In the genomic region with DNA sequence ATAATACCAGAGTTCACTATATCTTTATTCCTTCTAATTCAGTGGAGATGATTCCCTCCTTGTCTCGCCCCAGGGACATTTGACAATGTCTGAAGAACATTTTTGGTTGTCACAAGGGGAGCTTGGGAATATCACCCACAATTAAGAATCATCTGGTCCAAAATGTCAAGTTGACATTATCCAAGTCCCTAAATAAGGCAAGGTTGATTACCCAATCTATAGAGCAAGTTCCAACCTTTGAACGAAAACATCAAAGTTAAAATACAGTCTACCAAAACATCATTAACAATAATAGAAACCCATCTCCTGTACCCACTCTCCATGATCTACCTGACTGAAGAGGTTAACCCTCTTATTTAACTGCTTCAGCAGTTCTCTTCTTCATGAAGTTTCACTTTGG, we compare ENCODE assay signal across 28 cellular contexts.
"Had no signal": no experiment of that assay in that cellular context is flagged by ENCODE, and none has a peak within 500 bp of the region (broad histone marks: within the 10 kb centered on the region; RNA-seq: fewer than 3 reads in every experiment).

No MANE protein-coding gene starts in this region.

- H2AFZ ChIP-seq: neural progenitor cell, parathyroid adenoma had no signal

- H3K27me3 Mint-ChIP-seq: progenitor cell of endocrine pancreas; stimulated activated naive B cell treated with anti-CD40 and anti-IgM and Interleukin-4, amounts not matched to agents 10 μg/mL and 1 μg/mL and 100 μg/mL, for 72 hours; stimulated activated naive CD8-positive, alpha-beta T cell treated with anti-CD3 and anti-CD28 coated beads, Interleukin-15, Interleukin-2, amounts not matched to agents 100 ng/mL and 50 ng/mL, for 24 hours had no signal

- H3K4me3 ChIP-seq: neural progenitor cell, ovary, psoas muscle, right lobe of liver, sigmoid colon, stomach, thoracic aorta, thyroid gland, tibial nerve, upper lobe of left lung, vagina had no signal

- H3K4me1 ChIP-seq: neural progenitor cell, parathyroid adenoma, psoas muscle, right lobe of liver, upper lobe of left lung had no signal

- H3K4me2 ChIP-seq: neural progenitor cell had no signal

- H3K4me3 Mint-ChIP-seq: nephron; neural progenitor cell; stimulated activated effector memory CD8-positive, alpha-beta T cell treated with anti-CD3 and anti-CD28 coated beads, Interleukin-12 subunit alpha, Interleukin-12 subunit beta, amount 100 ng/mL, for 72 hours; stimulated activated naive B cell treated with anti-CD40 and anti-IgM and Interleukin-4, amounts not matched to agents 10 μg/mL and 1 μg/mL and 100 μg/mL, for 72 hours; stimulated activated naive CD8-positive, alpha-beta T cell treated with anti-CD3 and anti-CD28 coated beads, Interleukin-15, Interleukin-2, amounts not matched to agents 100 ng/mL and 50 ng/mL, for 24 hours had no signal

- H3K36me3 ChIP-seq: ovary had no signal

- ATAC-seq: psoas muscle; right cardiac atrium; right lobe of liver; stimulated activated effector memory CD8-positive, alpha-beta T cell treated with anti-CD3 and anti-CD28 coated beads, Interleukin-12 subunit alpha, Interleukin-12 subunit beta, amount 100 ng/mL, for 72 hours; stimulated activated naive B cell treated with anti-CD40 and anti-IgM and Interleukin-4, amounts not matched to agents 10 μg/mL and 1 μg/mL and 100 μg/mL, for 72 hours had no signal

- H3K9ac ChIP-seq: neural progenitor cell, parathyroid adenoma had no signal

- H3K27me3 ChIP-seq: neural progenitor cell, ovary, right lobe of liver, sigmoid colon, stomach, thyroid gland, tibial nerve, upper lobe of left lung, vagina had no signal

- H3K27ac Mint-ChIP-seq: nephron; neural progenitor cell; progenitor cell of endocrine pancreas; stimulated activated effector memory CD8-positive, alpha-beta T cell treated with anti-CD3 and anti-CD28 coated beads, Interleukin-12 subunit alpha, Interleukin-12 subunit beta, amount 100 ng/mL, for 72 hours; stimulated activated naive B cell treated with anti-CD40 and anti-IgM and Interleukin-4, amounts not matched to agents 10 μg/mL and 1 μg/mL and 100 μg/mL, for 72 hours; stimulated activated naive CD8-positive, alpha-beta T cell treated with anti-CD3 and anti-CD28 coated beads, Interleukin-15, Interleukin-2, amounts not matched to agents 100 ng/mL and 50 ng/mL, for 24 hours had no signal

- DNase-seq: occipital lobe; ovary; posterior cingulate gyrus; psoas muscle; right cardiac atrium; right lobe of liver; sigmoid colon; small intestine; stimulated activated CD4-positive, alpha-beta T cell treated with anti-CD3 and anti-CD28 coated beads, Interleukin-15, amount 100 ng/mL, for 24 hours; stimulated activated CD4-positive, alpha-beta T cell treated with anti-CD3 and anti-CD28 coated beads, Interleukin-2, amount 100 ng/mL, for 24 hours; stimulated activated CD4-positive, alpha-beta T cell treated with anti-CD3 and anti-CD28 coated beads, Interleukin-2, amount 100 ng/mL, for 48 hours; stimulated activated CD4-positive, alpha-beta T cell treated with anti-CD3 and anti-CD28 coated beads, Interleukin-4, amount 100 ng/mL, for 24 hours; stimulated activated naive B cell treated with anti-CD40 and anti-IgM and Interleukin-4, amounts not matched to agents 10 μg/mL and 1 μg/mL and 100 μg/mL, for 72 hours; stimulated activated naive CD4-positive, alpha-beta T cell treated with Interleukin-2 at 50 U/mL for 16 hours; stomach; thyroid gland; trophoblast cell; upper lobe of left lung had no signal

- H3K4me1 Mint-ChIP-seq: nephron, neural progenitor cell had no signal

- H3K27ac ChIP-seq: neural progenitor cell, ovary, parathyroid adenoma, psoas muscle, right lobe of liver, sigmoid colon, stomach, thoracic aorta, thyroid gland, tibial nerve, upper lobe of left lung, vagina had no signal

- FAIRE-seq: small intestine, urothelium cell line had no signal

- H3K9me3 Mint-ChIP-seq: nephron; neural progenitor cell; stimulated activated effector memory CD8-positive, alpha-beta T cell treated with anti-CD3 and anti-CD28 coated beads, Interleukin-12 subunit alpha, Interleukin-12 subunit beta, amount 100 ng/mL, for 72 hours; stimulated activated naive B cell treated with anti-CD40 and anti-IgM and Interleukin-4, amounts not matched to agents 10 μg/mL and 1 μg/mL and 100 μg/mL, for 72 hours; stimulated activated naive CD8-positive, alpha-beta T cell treated with anti-CD3 and anti-CD28 coated beads, Interleukin-15, Interleukin-2, amounts not matched to agents 100 ng/mL and 50 ng/mL, for 24 hours had no signal

- H3K9me3 ChIP-seq: ovary, psoas muscle, right lobe of liver, sigmoid colon, stomach, thoracic aorta, thyroid gland, tibial nerve, upper lobe of left lung, vagina had no signal
